17 cellular contexts compared by ENCODE assay signal in genomic region chr1:67382292-67382691, GRCh38. TPM values are rescaled to one million over a fixed set of nuclear protein-coding genes. Genes with fewer than 3 reads are reported as not detected.
DNase-seq lines count a peak whose midpoint lies in the region; ATAC-seq and TF ChIP-seq lines count a peak whose summit lies in the region.
"Had no signal": no experiment of that assay in that cellular context is flagged by ENCODE, and none has a peak within 500 bp of the region (broad histone marks: within the 10 kb centered on the region; RNA-seq: fewer than 3 reads in every experiment).

No MANE protein-coding gene starts in this region.

- H3K36me3 Mint-ChIP-seq in endothelial cell (ENCODE audit: low read depth, unreplicated experiment): peaks cover 26% of the 10 kb centered on the region

- H3K9me3 ChIP-seq in prostate gland: no peaks in the 10 kb centered on the region

- H3K27ac ChIP-seq in prostate gland: no peak overlapping the region

- H3K4me3 Mint-ChIP-seq in endothelial cell (ENCODE audit: unreplicated experiment): peak overlapping the region; percentile 43

- no peaks in the 10 kb centered on the region for H3K27me3 ChIP-seq in prostate gland (replicated peaks; ENCODE audit: insufficient read depth)

- H3K27me3 Mint-ChIP-seq in endothelial cell (ENCODE audit: unreplicated experiment): peaks cover 4% of the 10 kb centered on the region

- no peaks in the 10 kb centered on the region for H3K36me3 ChIP-seq in prostate gland

- peaks cover 14% of the 10 kb centered on the region for H3K9me3 Mint-ChIP-seq in endothelial cell (ENCODE audit: unreplicated experiment)

- intact Hi-C loops in prostate gland (cut with DNase I): no loop called here

- DNase-seq in AG09319 (ENCODE audit: extremely low read depth, low read depth): peak; percentile 38
- peak; percentile 45 for DNase-seq in AG10803 (ENCODE audit: low read depth)
- no peak for DNase-seq in endothelial cell (ENCODE audit: low spot score)
- DNase-seq in prostate gland (ENCODE audit: low spot score): peak; percentile 11
- no peak for DNase-seq in occipital lobe (lab: John Stamatoyannopoulos, UW)
- DNase-seq in stimulated activated CD8-positive, alpha-beta memory T cell treated with anti-CD3 and anti-CD28 coated beads, Interleukin-4, amount 100 ng/mL, for 48 hours: no peak
- DNase-seq: C1 segment of cervical spinal cord, DMS153, IMR-90, Kasumi-1, NCI-H1105 treated with DMSO at 0.1 percent for 48 hours, NCI-H187, NCI-H510A treated with DMSO at 0.1 percent for 48 hours, SHP77 had no signal

- TF ChIP-seq CTCF in AG09319 (IDR thresholded peaks at IDR 0.05; ENCODE audit: low read depth, low read length) (no peak), AG10803 (conservative IDR thresholded peaks at IDR 0.05; ENCODE audit: low read length) (no peak), endothelial cell (IDR thresholded peaks at IDR 0.05; ENCODE audit: unreplicated experiment) (no peak), prostate gland (IDR thresholded peaks at IDR 0.05) (no peak)

- 42% methylated on average over 1 of the region's 1 CpG for WGBS in prostate gland

- H3K4me3 ChIP-seq in AG10803 (ENCODE audit: low read length) (no peak overlapping the region), prostate gland (no peak overlapping the region)
- H3K4me3 ChIP-seq: HAP-1 had no signal

- H3K4me1 Mint-ChIP-seq in endothelial cell (ENCODE audit: unreplicated experiment): no peaks in the 10 kb centered on the region

- TF ChIP-seq POLR2A in prostate gland (IDR thresholded peaks at IDR 0.05): no peak

- no peak overlapping the region for H3K27ac Mint-ChIP-seq in endothelial cell (ENCODE audit: unreplicated experiment)

- no peak for ATAC-seq in HG02763 (IDR thresholded peaks at IDR 0.05; ENCODE audit: unreplicated experiment)
- ATAC-seq: Panc1 had no signal

- H3K4me1 ChIP-seq in prostate gland (replicated peaks): no peaks in the 10 kb centered on the region
- H3K4me1 ChIP-seq: HAP-1 had no signal

RNA-seq across cellular contexts. Expression of gene SERBP1, which starts 47.9 kb away (rescaled TPM):
- total RNA-seq in endothelial cell (ENCODE audit: unreplicated experiment) (169 TPM), prostate gland (100 to 1,000 TPM; 155 to 169 TPM), occipital lobe (188 TPM)

Comparison
In these comparisons a context has a peak if more than half of its experiments do, and no peak if none do; other contexts are left out.
1. DNase-seq: peak in AG09319 (single experiment), AG10803 (single experiment) and prostate gland (single experiment); none in endothelial cell (single experiment), occipital lobe (single experiment) and stimulated activated CD8-positive, alpha-beta memory T cell treated with anti-CD3 and anti-CD28 coated beads, Interleukin-4, amount 100 ng/mL, for 48 hours (single experiment).